ENCODE assay signal across 1 cellular context in the genomic region with DNA sequence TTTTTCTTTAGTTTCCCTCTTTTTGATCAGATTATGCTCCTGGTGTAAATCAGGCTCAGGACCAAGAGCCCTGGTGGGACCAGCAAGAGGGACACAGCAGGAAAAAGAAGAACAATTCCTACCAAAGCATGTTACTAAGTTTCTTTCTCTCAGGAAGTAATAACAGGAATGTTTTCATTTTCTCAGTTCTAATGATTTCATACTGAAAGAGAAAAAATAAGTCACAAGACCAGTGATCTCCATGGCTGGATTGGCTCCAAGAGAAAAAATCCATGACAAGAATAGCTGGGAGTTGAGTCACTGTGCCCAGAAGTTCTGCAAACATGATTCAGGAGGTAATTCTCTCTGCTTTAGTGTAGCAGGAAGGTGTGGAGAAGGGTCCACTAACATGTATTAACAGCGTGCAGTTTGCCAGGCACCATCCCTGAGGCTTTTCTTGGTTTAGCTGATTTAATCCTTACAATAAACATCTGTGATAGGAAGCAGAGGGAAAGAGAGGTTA.
TF ChIP-seq lines count a peak whose summit lies in the region.

No MANE protein-coding gene starts in this region.

TF ChIP-seq in SK-N-SH, 30 proteins besides CTCF, POLR2A, EP300 and RAD21 (continued from another document):
- TF ChIP-seq, protein P1, sequence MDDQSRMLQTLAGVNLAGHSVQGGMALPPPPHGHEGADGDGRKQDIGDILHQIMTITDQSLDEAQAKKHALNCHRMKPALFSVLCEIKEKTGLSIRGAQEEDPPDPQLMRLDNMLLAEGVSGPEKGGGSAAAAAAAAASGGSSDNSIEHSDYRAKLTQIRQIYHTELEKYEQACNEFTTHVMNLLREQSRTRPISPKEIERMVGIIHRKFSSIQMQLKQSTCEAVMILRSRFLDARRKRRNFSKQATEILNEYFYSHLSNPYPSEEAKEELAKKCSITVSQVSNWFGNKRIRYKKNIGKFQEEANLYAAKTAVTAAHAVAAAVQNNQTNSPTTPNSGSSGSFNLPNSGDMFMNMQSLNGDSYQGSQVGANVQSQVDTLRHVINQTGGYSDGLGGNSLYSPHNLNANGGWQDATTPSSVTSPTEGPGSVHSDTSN (IDR thresholded peaks at IDR 0.05) = peak; percentile 76
- TF ChIP-seq EZH2phosphoT487 (IDR thresholded peaks at IDR 0.05; ENCODE audit: borderline replicate concordance, low read depth) (no peak), TEAD4 (IDR thresholded peaks at IDR 0.05; ENCODE audit: borderline replicate concordance, insufficient read depth) (peak; percentile 87), GATA2 (CRISPR knock-in tag; IDR thresholded peaks at IDR 0.05) (peak; percentile 68), RCOR1 (IDR thresholded peaks at IDR 0.05; ENCODE audit: low read length) (peak; percentile 36; the same call in 1 of the 2 replicates), TAF1 (IDR thresholded peaks at IDR 0.05; ENCODE audit: borderline replicate concordance, low read depth, low read length) (peak; percentile 22; the same call in 1 of the 2 replicates), JUND (IDR thresholded peaks at IDR 0.05) (peak; percentile 94), MXI1 (IDR thresholded peaks at IDR 0.05; ENCODE audit: low read depth, low read length) (no peak), NFIC (IDR thresholded peaks at IDR 0.05; ENCODE audit: borderline replicate concordance) (peak; percentile 95), SMC3 (IDR thresholded peaks at IDR 0.05; ENCODE audit: low read depth, low read length) (peak; percentile 7; the same call in 1 of the 2 replicates), YY1 (IDR thresholded peaks at IDR 0.05; ENCODE audit: low read depth) (no peak), NRF1 (IDR thresholded peaks at IDR 0.05; ENCODE audit: low read depth, low read length) (no peak), FOXJ3 (CRISPR knock-in tag; IDR thresholded peaks at IDR 0.05) (no peak), MEF2A (IDR thresholded peaks at IDR 0.05; ENCODE audit: borderline replicate concordance, low read depth) (peak; percentile 57; the same call in 1 of the 2 replicates), GABPA (IDR thresholded peaks at IDR 0.05; ENCODE audit: low read depth) (no peak), FOSL2 (IDR thresholded peaks at IDR 0.05; ENCODE audit: borderline replicate concordance, low read depth) (peak; percentile 92), TCF12 (IDR thresholded peaks at IDR 0.05) (peak; percentile 88), POLR2AphosphoS5 (IDR thresholded peaks at IDR 0.05; ENCODE audit: low read depth, low read length) (peak; percentile 84)
- TF ChIP-seq, protein P2, sequence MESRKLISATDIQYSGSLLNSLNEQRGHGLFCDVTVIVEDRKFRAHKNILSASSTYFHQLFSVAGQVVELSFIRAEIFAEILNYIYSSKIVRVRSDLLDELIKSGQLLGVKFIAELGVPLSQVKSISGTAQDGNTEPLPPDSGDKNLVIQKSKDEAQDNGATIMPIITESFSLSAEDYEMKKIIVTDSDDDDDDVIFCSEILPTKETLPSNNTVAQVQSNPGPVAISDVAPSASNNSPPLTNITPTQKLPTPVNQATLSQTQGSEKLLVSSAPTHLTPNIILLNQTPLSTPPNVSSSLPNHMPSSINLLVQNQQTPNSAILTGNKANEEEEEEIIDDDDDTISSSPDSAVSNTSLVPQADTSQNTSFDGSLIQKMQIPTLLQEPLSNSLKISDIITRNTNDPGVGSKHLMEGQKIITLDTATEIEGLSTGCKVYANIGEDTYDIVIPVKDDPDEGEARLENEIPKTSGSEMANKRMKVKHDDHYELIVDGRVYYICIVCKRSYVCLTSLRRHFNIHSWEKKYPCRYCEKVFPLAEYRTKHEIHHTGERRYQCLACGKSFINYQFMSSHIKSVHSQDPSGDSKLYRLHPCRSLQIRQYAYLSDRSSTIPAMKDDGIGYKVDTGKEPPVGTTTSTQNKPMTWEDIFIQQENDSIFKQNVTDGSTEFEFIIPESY (IDR thresholded peaks at IDR 0.05; ENCODE audit: borderline replicate concordance, low read depth) = no peak
- TF ChIP-seq, protein P3, sequence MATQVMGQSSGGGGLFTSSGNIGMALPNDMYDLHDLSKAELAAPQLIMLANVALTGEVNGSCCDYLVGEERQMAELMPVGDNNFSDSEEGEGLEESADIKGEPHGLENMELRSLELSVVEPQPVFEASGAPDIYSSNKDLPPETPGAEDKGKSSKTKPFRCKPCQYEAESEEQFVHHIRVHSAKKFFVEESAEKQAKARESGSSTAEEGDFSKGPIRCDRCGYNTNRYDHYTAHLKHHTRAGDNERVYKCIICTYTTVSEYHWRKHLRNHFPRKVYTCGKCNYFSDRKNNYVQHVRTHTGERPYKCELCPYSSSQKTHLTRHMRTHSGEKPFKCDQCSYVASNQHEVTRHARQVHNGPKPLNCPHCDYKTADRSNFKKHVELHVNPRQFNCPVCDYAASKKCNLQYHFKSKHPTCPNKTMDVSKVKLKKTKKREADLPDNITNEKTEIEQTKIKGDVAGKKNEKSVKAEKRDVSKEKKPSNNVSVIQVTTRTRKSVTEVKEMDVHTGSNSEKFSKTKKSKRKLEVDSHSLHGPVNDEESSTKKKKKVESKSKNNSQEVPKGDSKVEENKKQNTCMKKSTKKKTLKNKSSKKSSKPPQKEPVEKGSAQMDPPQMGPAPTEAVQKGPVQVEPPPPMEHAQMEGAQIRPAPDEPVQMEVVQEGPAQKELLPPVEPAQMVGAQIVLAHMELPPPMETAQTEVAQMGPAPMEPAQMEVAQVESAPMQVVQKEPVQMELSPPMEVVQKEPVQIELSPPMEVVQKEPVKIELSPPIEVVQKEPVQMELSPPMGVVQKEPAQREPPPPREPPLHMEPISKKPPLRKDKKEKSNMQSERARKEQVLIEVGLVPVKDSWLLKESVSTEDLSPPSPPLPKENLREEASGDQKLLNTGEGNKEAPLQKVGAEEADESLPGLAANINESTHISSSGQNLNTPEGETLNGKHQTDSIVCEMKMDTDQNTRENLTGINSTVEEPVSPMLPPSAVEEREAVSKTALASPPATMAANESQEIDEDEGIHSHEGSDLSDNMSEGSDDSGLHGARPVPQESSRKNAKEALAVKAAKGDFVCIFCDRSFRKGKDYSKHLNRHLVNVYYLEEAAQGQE (IDR thresholded peaks at IDR 0.05; ENCODE audit: low read depth, low read length) = 0 out of 2 replicates have a peak, but pooled peaks have one; percentile 11
- TF ChIP-seq, protein P4, sequence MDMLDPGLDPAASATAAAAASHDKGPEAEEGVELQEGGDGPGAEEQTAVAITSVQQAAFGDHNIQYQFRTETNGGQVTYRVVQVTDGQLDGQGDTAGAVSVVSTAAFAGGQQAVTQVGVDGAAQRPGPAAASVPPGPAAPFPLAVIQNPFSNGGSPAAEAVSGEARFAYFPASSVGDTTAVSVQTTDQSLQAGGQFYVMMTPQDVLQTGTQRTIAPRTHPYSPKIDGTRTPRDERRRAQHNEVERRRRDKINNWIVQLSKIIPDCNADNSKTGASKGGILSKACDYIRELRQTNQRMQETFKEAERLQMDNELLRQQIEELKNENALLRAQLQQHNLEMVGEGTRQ (IDR thresholded peaks at IDR 0.05; ENCODE audit: borderline replicate concordance, low read depth, low read length) = no peak
- TF ChIP-seq, protein P5, sequence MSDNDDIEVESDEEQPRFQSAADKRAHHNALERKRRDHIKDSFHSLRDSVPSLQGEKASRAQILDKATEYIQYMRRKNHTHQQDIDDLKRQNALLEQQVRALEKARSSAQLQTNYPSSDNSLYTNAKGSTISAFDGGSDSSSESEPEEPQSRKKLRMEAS (IDR thresholded peaks at IDR 0.05; ENCODE audit: low read depth) = peak; percentile 62; the same call in 1 of the 2 replicates
